In genomic region chr6:89388846-89389245, GRCh38 we compare ENCODE assay signal across 27 cellular contexts.
"Had no signal": no experiment of that assay in that cellular context is flagged by ENCODE, and none has a peak within 500 bp of the region (broad histone marks: within the 10 kb centered on the region; RNA-seq: fewer than 3 reads in every experiment).

No MANE protein-coding gene starts in this region.

- H3K4me1 ChIP-seq: lower lobe of right lung, parathyroid adenoma, right lobe of liver, testis, transverse colon, upper lobe of left lung had no signal

- H3K9me3 ChIP-seq: left lung, right atrium auricular region, right lobe of liver, testis, thyroid gland, transverse colon, upper lobe of left lung, vagina had no signal

- H3K4me2 ChIP-seq: smooth muscle cell had no signal

- ATAC-seq: left colon; left lung; lower lobe of right lung; naive thymus-derived CD8-positive, alpha-beta T cell; right lobe of liver; stimulated activated memory B cell treated with anti-CD40 and anti-IgM and Interleukin-4, amounts not matched to agents 10 μg/mL and 1 μg/mL and 100 μg/mL, for 72 hours; stimulated activated naive CD8-positive, alpha-beta T cell treated with anti-CD3 and anti-CD28 coated beads, Interleukin-15, amount 100 ng/mL, for 72 hours had no signal

- H3K36me3 ChIP-seq: left lung, lower lobe of right lung, right lobe of liver, thyroid gland, transverse colon, upper lobe of left lung, vagina had no signal

- H3K4me3 ChIP-seq: left lung, lower lobe of right lung, right atrium auricular region, right lobe of liver, smooth muscle cell, testis, thyroid gland, transverse colon, upper lobe of left lung, vagina had no signal

- H2AFZ ChIP-seq: parathyroid adenoma had no signal

- H3K27me3 ChIP-seq: left lung, right atrium auricular region, right lobe of liver, testis, thyroid gland, transverse colon, upper lobe of left lung, vagina had no signal

- DNase-seq: hypothalamus; immature natural killer cell; kidney; left colon; left lung; lower lobe of right lung; mammary epithelial cell; mesenchymal stem cell; naive thymus-derived CD8-positive, alpha-beta T cell; occipital lobe; right lobe of liver; stimulated activated CD4-positive, alpha-beta T cell treated with anti-CD3 and anti-CD28 coated beads, Interleukin-1b, Interleukin-23, amount 100 ng/mL, for 48 hours; stimulated activated CD4-positive, alpha-beta T cell treated with anti-CD3 and anti-CD28 coated beads, Interleukin-2, amount 100 ng/mL, for 48 hours; stimulated activated CD4-positive, alpha-beta T cell treated with anti-CD3 and anti-CD28 coated beads, Interleukin-4, amount 100 ng/mL, for 4 hours; stimulated activated CD8-positive, alpha-beta memory T cell treated with anti-CD3 and anti-CD28 coated beads, Interleukin-4, amount 100 ng/mL, for 48 hours; stimulated activated naive CD4-positive, alpha-beta T cell treated with Interleukin-2 at 50 U/mL for 16 hours; stimulated activated naive CD8-positive, alpha-beta T cell treated with anti-CD3 and anti-CD28 coated beads, Interleukin-15, amount 100 ng/mL, for 72 hours; testis; thyroid gland; transverse colon; upper lobe of left lung had no signal

- H3K27ac ChIP-seq: left lung, lower lobe of right lung, parathyroid adenoma, right atrium auricular region, right lobe of liver, testis, thyroid gland, transverse colon, upper lobe of left lung, vagina had no signal

- FAIRE-seq: islet of Langerhans, kidney had no signal
